ENCODE assay signal across 14 cellular contexts in the genomic region with DNA sequence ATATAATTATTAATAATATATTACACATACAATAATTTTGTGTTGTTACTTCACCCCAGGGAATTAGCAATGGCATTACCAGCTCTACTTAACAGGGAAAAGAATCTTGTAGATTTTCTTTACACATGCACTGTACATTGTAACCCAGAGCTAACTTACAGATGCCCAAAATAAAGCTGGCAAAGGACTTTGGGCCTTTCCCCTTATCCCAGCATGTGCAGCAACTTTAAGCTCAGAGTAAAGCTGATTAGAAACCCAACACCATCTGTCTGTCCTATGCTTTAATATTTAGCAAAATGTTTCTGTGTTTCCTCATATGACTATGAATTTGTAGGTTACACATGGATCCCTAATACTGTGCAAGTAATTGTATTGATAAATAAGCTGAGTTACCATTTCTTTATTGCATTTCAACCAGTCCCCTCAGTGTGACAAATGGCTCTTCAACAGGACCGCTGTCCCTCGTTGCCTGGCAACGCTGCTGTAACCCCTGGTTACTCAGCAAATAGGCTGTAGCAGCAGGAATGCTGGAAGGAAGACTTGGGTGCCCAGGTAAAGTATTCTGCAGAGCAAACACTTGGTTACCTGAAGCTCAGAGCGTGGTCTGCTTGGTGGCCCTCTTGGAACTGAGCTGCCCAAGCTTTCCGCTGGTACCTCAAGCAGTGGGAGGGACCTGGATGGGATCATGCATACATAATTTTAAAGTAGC. TPM values are rescaled to one million over a fixed set of nuclear protein-coding genes. Genes with fewer than 3 reads are reported as not detected.
A peak's percentile ranks its signal among the peaks of the same experiment; 100 is the strongest.
DNase-seq lines count a peak whose midpoint lies in the region; ATAC-seq and FAIRE-seq lines count a peak whose summit lies in the region.
"Had no signal": no experiment of that assay in that cellular context is flagged by ENCODE, and none has a peak within 500 bp of the region (broad histone marks: within the 10 kb centered on the region; RNA-seq: fewer than 3 reads in every experiment).

A gene with protein sequence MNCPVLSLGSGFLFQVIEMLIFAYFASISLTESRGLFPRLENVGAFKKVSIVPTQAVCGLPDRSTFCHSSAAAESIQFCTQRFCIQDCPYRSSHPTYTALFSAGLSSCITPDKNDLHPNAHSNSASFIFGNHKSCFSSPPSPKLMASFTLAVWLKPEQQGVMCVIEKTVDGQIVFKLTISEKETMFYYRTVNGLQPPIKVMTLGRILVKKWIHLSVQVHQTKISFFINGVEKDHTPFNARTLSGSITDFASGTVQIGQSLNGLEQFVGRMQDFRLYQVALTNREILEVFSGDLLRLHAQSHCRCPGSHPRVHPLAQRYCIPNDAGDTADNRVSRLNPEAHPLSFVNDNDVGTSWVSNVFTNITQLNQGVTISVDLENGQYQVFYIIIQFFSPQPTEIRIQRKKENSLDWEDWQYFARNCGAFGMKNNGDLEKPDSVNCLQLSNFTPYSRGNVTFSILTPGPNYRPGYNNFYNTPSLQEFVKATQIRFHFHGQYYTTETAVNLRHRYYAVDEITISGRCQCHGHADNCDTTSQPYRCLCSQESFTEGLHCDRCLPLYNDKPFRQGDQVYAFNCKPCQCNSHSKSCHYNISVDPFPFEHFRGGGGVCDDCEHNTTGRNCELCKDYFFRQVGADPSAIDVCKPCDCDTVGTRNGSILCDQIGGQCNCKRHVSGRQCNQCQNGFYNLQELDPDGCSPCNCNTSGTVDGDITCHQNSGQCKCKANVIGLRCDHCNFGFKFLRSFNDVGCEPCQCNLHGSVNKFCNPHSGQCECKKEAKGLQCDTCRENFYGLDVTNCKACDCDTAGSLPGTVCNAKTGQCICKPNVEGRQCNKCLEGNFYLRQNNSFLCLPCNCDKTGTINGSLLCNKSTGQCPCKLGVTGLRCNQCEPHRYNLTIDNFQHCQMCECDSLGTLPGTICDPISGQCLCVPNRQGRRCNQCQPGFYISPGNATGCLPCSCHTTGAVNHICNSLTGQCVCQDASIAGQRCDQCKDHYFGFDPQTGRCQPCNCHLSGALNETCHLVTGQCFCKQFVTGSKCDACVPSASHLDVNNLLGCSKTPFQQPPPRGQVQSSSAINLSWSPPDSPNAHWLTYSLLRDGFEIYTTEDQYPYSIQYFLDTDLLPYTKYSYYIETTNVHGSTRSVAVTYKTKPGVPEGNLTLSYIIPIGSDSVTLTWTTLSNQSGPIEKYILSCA (N-terminal part only) (minus strand): TSS at position 628 of the 709 bp plus-strand sequence. CDS start 1,112 bp downstream, outside the sequence.

- FAIRE-seq in islet of Langerhans (lab: Jason Lieb, UNC): peak; percentile 72
- FAIRE-seq: endothelial cell of umbilical vein had no signal

- no peak for ATAC-seq in GM18511 (IDR thresholded peaks at IDR 0.05; ENCODE audit: unreplicated experiment)
- ATAC-seq: left cardiac atrium had no signal

- no peak within 1 kb of the TSS for H3K27ac ChIP-seq in caudate nucleus (ENCODE audit: low read depth, low read length)
- H3K27ac ChIP-seq: PC-9 had no signal

- peak; percentile 78 for DNase-seq in D341Med (ENCODE audit: low spot score)
- DNase-seq in NCI-H1436 (lab: John Stamatoyannopoulos, UW): peak; percentile 60
- peak; percentile 99 for DNase-seq in NCI-H82 (lab: John Stamatoyannopoulos, UW)
- no peak for DNase-seq in ureter (ENCODE audit: low spot score)
- DNase-seq in caudate nucleus (lab: John Stamatoyannopoulos, UW): no peak
- DNase-seq in cerebellum (ENCODE audit: low spot score): no peak
- DNase-seq: activated naive CD8-positive, alpha-beta T cell treated with anti-CD3 and anti-CD28 coated beads, Interleukin-2, amount 10 ng/mL, durations not matched to agents 7 days and 5 days; left cardiac atrium; MV-4-11; naive B cell; PC-9 had no signal

RNA-seq across cellular contexts. Expression of the gene that starts here (rescaled TPM):
- total RNA-seq in ureter (0.23 TPM), cerebellum (1.9 TPM)
- total RNA-seq: activated naive CD8-positive, alpha-beta T cell treated with anti-CD3 and anti-CD28 coated beads, Interleukin-2, amount 10 ng/mL, durations not matched to agents 7 days and 5 days; endothelial cell of umbilical vein; PC-9 had no signal

Comparison
In these comparisons a context has a peak if more than half of its experiments do, and no peak if none do; other contexts are left out.
1. DNase-seq: peak in D341Med (single experiment), NCI-H1436 (single experiment) and NCI-H82 (single experiment); none in ureter (single experiment), caudate nucleus (0 of 61) and cerebellum (single experiment).